Comparison of ENCODE assay signal across 13 cellular contexts in the genomic region with DNA sequence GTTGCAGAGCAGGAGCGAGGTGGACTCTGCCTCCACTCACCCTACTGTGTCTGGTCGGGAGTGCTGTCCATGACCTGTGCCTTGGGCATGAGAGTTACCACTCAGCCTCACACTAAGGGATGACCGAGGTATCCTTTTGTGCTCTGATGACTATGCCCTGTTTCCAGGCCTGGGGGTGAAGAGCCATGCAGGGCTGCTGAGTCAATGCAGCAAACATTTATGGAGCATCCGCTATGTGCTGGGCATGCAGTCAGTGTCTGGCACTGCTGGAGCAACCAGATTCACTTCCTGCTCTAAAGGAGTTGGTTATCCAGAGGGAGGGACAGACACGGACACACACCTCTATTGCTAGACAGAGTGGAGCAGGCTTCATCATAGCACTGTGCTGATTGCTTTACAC. TPM values are rescaled to one million over a fixed set of nuclear protein-coding genes. Genes with fewer than 3 reads are reported as not detected.
DNase-seq lines count a peak whose midpoint lies in the region; ATAC-seq and TF ChIP-seq lines count a peak whose summit lies in the region.
"Had no signal": no experiment of that assay in that cellular context is flagged by ENCODE, and none has a peak within 500 bp of the region (broad histone marks: within the 10 kb centered on the region; RNA-seq: fewer than 3 reads in every experiment).

No MANE protein-coding gene starts in this region.

- H3K27ac ChIP-seq in PC-3 (ENCODE audit: low read length): 0 out of 2 replicates have a peak overlapping the region, but pooled peaks have one; percentile 15
- no peak overlapping the region for H3K27ac ChIP-seq in osteoblast (ENCODE audit: low read depth, low read length)
- H3K27ac ChIP-seq: psoas muscle had no signal

- no peaks in the 10 kb centered on the region for H3F3A ChIP-seq in PC-3 (ENCODE audit: low read length, unreplicated experiment)

- H3K4me1 ChIP-seq in PC-3 (ENCODE audit: insufficient read depth, low read length): peaks cover 13% of the 10 kb centered on the region
- peaks cover 6% of the 10 kb centered on the region for H3K4me1 ChIP-seq in osteoblast (ENCODE audit: insufficient read depth, low read length)
- H3K4me1 ChIP-seq: psoas muscle had no signal

- H3K9me3 ChIP-seq in PC-3 (ENCODE audit: low read length) (no peaks in the 10 kb centered on the region), osteoblast (ENCODE audit: low read depth, low read length) (no peaks in the 10 kb centered on the region)
- H3K9me3 ChIP-seq: body of pancreas, psoas muscle had no signal

- peak; percentile 96 for DNase-seq in EH (ENCODE audit: low read depth)
- DNase-seq in PC-3: peak; percentile 79
- DNase-seq in epithelial cell of esophagus (ENCODE audit: low read depth): peak; percentile 80
- peak; percentile 93 for DNase-seq in osteoblast (ENCODE audit: insufficient read length, low spot score, missing footprints)
- no peak for DNase-seq in occipital lobe (lab: John Stamatoyannopoulos, UW)
- no peak for DNase-seq in LoVo (ENCODE audit: low spot score)
- no peak for DNase-seq in DMS79 (lab: John Stamatoyannopoulos, UW)
- DNase-seq: activated CD4-positive, alpha-beta T cell treated with anti-CD3 and anti-CD28 coated beads for 48 hours; CD4-positive, alpha-beta memory T cell; psoas muscle; stimulated activated CD4-positive, alpha-beta T cell treated with anti-CD3 and anti-CD28 coated beads, Interleukin-2, amount 100 ng/mL, for 48 hours had no signal

- H3K79me2 ChIP-seq in PC-3 (ENCODE audit: low read length) (no peaks in the 10 kb centered on the region), osteoblast (ENCODE audit: insufficient read depth, low read length) (no peaks in the 10 kb centered on the region)

- no peak overlapping the region for H3K9ac ChIP-seq in PC-3 (ENCODE audit: low read length)

- intact Hi-C loops in PC-3 (cut with micrococcal nuclease): no loop called here

- H2AFZ ChIP-seq in PC-3 (ENCODE audit: low read length) (peak overlapping the region; percentile 50; the same call in 1 of the 2 replicates), osteoblast (ENCODE audit: low read length) (peak overlapping the region; percentile 49)

- H4K20me1 ChIP-seq in PC-3 (ENCODE audit: low read length) (no peaks in the 10 kb centered on the region), osteoblast (ENCODE audit: insufficient read depth, low read length) (no peaks in the 10 kb centered on the region)

- H3K27me3 ChIP-seq in PC-3 (ENCODE audit: low read length) (no peaks in the 10 kb centered on the region), osteoblast (ENCODE audit: insufficient read depth, low read length) (peaks cover 15% of the 10 kb centered on the region)
- H3K27me3 ChIP-seq: body of pancreas had no signal

- CTCF ChIA-PET in PC-3 (lab: Charles Lee): no interaction called here

- peak; percentile 98 for ATAC-seq in PC-3
- no peak for ATAC-seq in HG02642 (IDR thresholded peaks at IDR 0.05; ENCODE audit: poor library complexity, unreplicated experiment)
- ATAC-seq: body of pancreas, psoas muscle had no signal

- H3K4me2 ChIP-seq in PC-3 (ENCODE audit: low read length) (peak overlapping the region; percentile 50), osteoblast (ENCODE audit: insufficient read depth, low read length) (no peak overlapping the region)

- H3K4me3 ChIP-seq in PC-3 (ENCODE audit: low read length) (no peak overlapping the region), epithelial cell of esophagus (ENCODE audit: low read length) (no peak overlapping the region), osteoblast (ENCODE audit: insufficient read depth, low read length) (no peak overlapping the region)
- H3K4me3 ChIP-seq: body of pancreas, psoas muscle had no signal

- H3K9me2 ChIP-seq in PC-3 (replicated peaks; ENCODE audit: low read length): no peaks in the 10 kb centered on the region

- POLR2A ChIA-PET in PC-3 (lab: Charles Lee; ENCODE audit: unreplicated experiment): no interaction called here

- no TSS peak for BruUV-seq in PC-3 (replicated peaks; lab: Mats Ljungman, UMichigan)

- TF ChIP-seq CTCF in PC-3 (conservative IDR thresholded peaks at IDR 0.05; ENCODE audit: low read depth, low read length) (no peak), epithelial cell of esophagus (IDR thresholded peaks at IDR 0.05; ENCODE audit: insufficient read depth, low read depth, low read length, missing control alignments) (no peak), osteoblast (IDR thresholded peaks at IDR 0.05; ENCODE audit: extremely low read depth, low read depth, low read length) (no peak)

- H3K36me3 ChIP-seq in PC-3 (ENCODE audit: low read depth, low read length) (no peaks in the 10 kb centered on the region), osteoblast (ENCODE audit: insufficient read depth, low read length) (no peaks in the 10 kb centered on the region)

RNA-seq across cellular contexts. Expression of a gene that starts 7.6 kb away (rescaled TPM):
- total RNA-seq in PC-3 (2014; rRNA removed) (1.3 and 2.0 TPM in 2 replicates), osteoblast (not detected in 2 replicates), occipital lobe (not detected)
- total RNA-seq: CD4-positive, alpha-beta memory T cell; psoas muscle had no signal

Comparison
In these comparisons a context has a peak if more than half of its experiments do, and no peak if none do; other contexts are left out.
1. DNase-seq: peak in EH (single experiment), PC-3 (single experiment), epithelial cell of esophagus (single experiment) and osteoblast (single experiment); none in occipital lobe (single experiment), LoVo (single experiment) and DMS79 (single experiment).